ENCODE assay signal across 17 cellular contexts in genomic region chr16:83301966-83302365, GRCh38.
DNase-seq lines count a peak whose midpoint lies in the region; ATAC-seq and TF ChIP-seq lines count a peak whose summit lies in the region.
"Had no signal": no experiment of that assay in that cellular context is flagged by ENCODE, and none has a peak within 500 bp of the region (broad histone marks: within the 10 kb centered on the region; RNA-seq: fewer than 3 reads in every experiment).

No MANE protein-coding gene starts in this region.

- H2BK5ac ChIP-seq in IMR-90 (ENCODE audit: low read depth, low read length, poor library complexity, severe bottlenecking), result no peak overlapping the region

- no peaks in the 10 kb centered on the region for H4K20me1 ChIP-seq in IMR-90 (ENCODE audit: insufficient read depth, low read length)
- H4K20me1 ChIP-seq in fibroblast of lung (ENCODE audit: control insufficient read depth, extremely low read depth, insufficient read depth, low read length), result no peaks in the 10 kb centered on the region

- dilution Hi-C loops in IMR-90 (cut with HindIII; ENCODE audit: low sequenced_read_pairs, unreplicated experiment), result no loop called here

- H3K56ac ChIP-seq in IMR-90 (ENCODE audit: extremely low read depth, insufficient read depth, low read length), result no peak overlapping the region

- intact Hi-C loops in IMR-90 (cut with micrococcal nuclease), result no loop called here
- intact Hi-C loops in left ventricle myocardium superior (cut with micrococcal nuclease), result no loop called here

- H2AK5ac ChIP-seq in IMR-90 (ENCODE audit: low read depth, low read length), result no peak overlapping the region

- no peak overlapping the region for H3K23ac ChIP-seq in IMR-90 (ENCODE audit: low read depth, low read length)

- H3K9me3 ChIP-seq in IMR-90 (ENCODE audit: control insufficient read depth, insufficient read depth, low read length), result no peaks in the 10 kb centered on the region
- H3K9me3 ChIP-seq in fibroblast of lung (ENCODE audit: control insufficient read depth, insufficient read depth, low read depth, low read length), result no peaks in the 10 kb centered on the region
- H3K9me3 ChIP-seq: A549, BE2C, Caco-2 had no signal

- H3K79me2 ChIP-seq in fibroblast of lung (ENCODE audit: control insufficient read depth, insufficient read depth, low read length), result no peaks in the 10 kb centered on the region

- H3K9me1 ChIP-seq in IMR-90 (ENCODE audit: insufficient read depth, low read length), result no peaks in the 10 kb centered on the region; the same call in 1 of the 2 replicates

- H3K4ac ChIP-seq in IMR-90 (ENCODE audit: low read depth, low read length), result no peak overlapping the region

- CTCF ChIA-PET in IMR-90 (lab: Yijun Ruan, JAX), result interaction anchor here (0.6 kb wide), 1 partner anchor 62 kb away, joined by 4 read pairs; no protein-coding TSS in a partner anchor

- H2AK9ac ChIP-seq in IMR-90 (replicated peaks; ENCODE audit: low read depth, low read length, poor library complexity), result no peak overlapping the region

- ATAC-seq in IMR-90 (ENCODE audit: low read depth) (no peak; the same call in 1 of the 2 replicates), left ventricle myocardium superior (no peak)
- ATAC-seq: A549, GM23338 had no signal

- no peak for TF ChIP-seq RAD21 in IMR-90 (IDR thresholded peaks at IDR 0.05; ENCODE audit: low read length)

- H3K36me3 ChIP-seq in IMR-90 (ENCODE audit: control insufficient read depth, insufficient read depth, low read length) (no peaks in the 10 kb centered on the region), fibroblast of lung (ENCODE audit: control insufficient read depth, insufficient read depth, low read length) (no peaks in the 10 kb centered on the region)
- H3K36me3 ChIP-seq: BE2C had no signal

- DNase-seq in IMR-90 (peak; percentile 61), choroid plexus epithelial cell (ENCODE audit: low read depth) (peak; percentile 21), fibroblast of lung (ENCODE audit: low read depth in 2 of 2) (peak; percentile 8 to 17), iris pigment epithelial cell (ENCODE audit: low read depth) (peak; percentile 38), left ventricle myocardium superior (no peak), GM13976 (ENCODE audit: low spot score) (no peak), CD1c-positive myeloid dendritic cell (ENCODE audit: extremely low spot score) (no peak)
- DNase-seq in activated CD4-positive, CD25-positive, alpha-beta regulatory T cell (lab: John Stamatoyannopoulos, UW), result no peak
- DNase-seq: BE2C; Caco-2; CD8-positive, alpha-beta memory T cell; DND-41; GDM1; H7 had no signal

- no CpG with 5 or more reads among the region's 4 CpGs for WGBS in IMR-90 (ENCODE audit: extremely low coverage in 2 of 2, insufficient read length in 1 of 2), 2 experiments

- no peak overlapping the region for H3K18ac ChIP-seq in IMR-90 (ENCODE audit: low read depth, low read length)

- H2BK20ac ChIP-seq in IMR-90 (ENCODE audit: low read depth, low read length), result no peak overlapping the region

- no peak overlapping the region for H2AFZ ChIP-seq in IMR-90 (replicated peaks; ENCODE audit: low read length, poor library complexity)
- no peak overlapping the region for H2AFZ ChIP-seq in fibroblast of lung (ENCODE audit: low read length)
- H2AFZ ChIP-seq: GM23338 had no signal

- H4K91ac ChIP-seq in IMR-90 (ENCODE audit: insufficient read depth, low read depth, low read length), result no peak overlapping the region

- TF ChIP-seq CTCF in IMR-90 (conservative IDR thresholded peaks at IDR 0.05; ENCODE audit: low read depth, low read length) (no peak), choroid plexus epithelial cell (conservative IDR thresholded peaks at IDR 0.05; ENCODE audit: low read depth, low read length) (no peak), fibroblast of lung (conservative IDR thresholded peaks at IDR 0.05 in 1 of 2, IDR thresholded peaks at IDR 0.05 in 1 of 2; ENCODE audit: low read depth in 1 of 2, low read length in 2 of 2) (no peak), GM13976 (IDR thresholded peaks at IDR 0.05; ENCODE audit: borderline replicate concordance, control extremely low read depth, extremely low read depth, insufficient read depth, missing control alignments) (no peak)

- BruUV-seq in IMR-90 (replicated peaks; lab: Mats Ljungman, UMichigan), result no TSS peak

- H3K4me3 ChIP-seq in IMR-90 (ENCODE audit: insufficient read depth, low read depth, low read length) (no peak overlapping the region), choroid plexus epithelial cell (ENCODE audit: low read depth, low read length) (no peak overlapping the region), fibroblast of lung (replicated peaks in 1 of 4; ENCODE audit: control extremely low read depth in 1 of 4, insufficient read depth in 1 of 4, low read depth in 3 of 4, low read length in 4 of 4) (no peak overlapping the region)
- H3K4me3 ChIP-seq: A549, GM23338 had no signal

- H3K4me1 ChIP-seq in IMR-90 (ENCODE audit: control insufficient read depth, insufficient read depth, low read length), result peaks cover 2% of the 10 kb centered on the region; the same call in 1 of the 2 replicates
- peaks cover 3% of the 10 kb centered on the region for H3K4me1 ChIP-seq in fibroblast of lung (ENCODE audit: control insufficient read depth, extremely low read depth, insufficient read depth, low read length)
- H3K4me1 ChIP-seq: A549, BE2C, Caco-2 had no signal

- POLR2A ChIA-PET in IMR-90 (lab: Charles Lee; ENCODE audit: unreplicated experiment), result no interaction called here

- H4K8ac ChIP-seq in IMR-90 (ENCODE audit: low read depth in 2 of 2, low read length in 2 of 2), result no peak overlapping the region

- H3K9ac ChIP-seq in IMR-90 (ENCODE audit: low read depth, low read length), result no peak overlapping the region
- no peak overlapping the region for H3K9ac ChIP-seq in fibroblast of lung (ENCODE audit: insufficient read depth, low read length)

- H3K27me3 ChIP-seq in IMR-90 (ENCODE audit: control insufficient read depth, insufficient read depth, low read length) (no peaks in the 10 kb centered on the region), fibroblast of lung (ENCODE audit: control insufficient read depth, insufficient read depth, low read length) (no peaks in the 10 kb centered on the region)
- H3K27me3 ChIP-seq: BE2C had no signal

- no peak overlapping the region for H4K5ac ChIP-seq in IMR-90 (ENCODE audit: low read depth, low read length)

- H2BK15ac ChIP-seq in IMR-90 (ENCODE audit: low read depth, low read length), result no peak overlapping the region

- H3K4me2 ChIP-seq in IMR-90 (ENCODE audit: low read depth, low read length) (no peak overlapping the region), fibroblast of lung (ENCODE audit: extremely low read depth, insufficient read depth, low read length) (no peak overlapping the region)
- H3K4me2 ChIP-seq: A549, GM23338 had no signal

- H3K27ac ChIP-seq in IMR-90 (ENCODE audit: insufficient read depth, low read length) (no peak overlapping the region), fibroblast of lung (ENCODE audit: insufficient read depth, low read length) (no peak overlapping the region)
- H3K27ac ChIP-seq: A549, C4-2B had no signal

- in situ Hi-C loops in IMR-90 (cut with MboI; ENCODE audit: low sequenced_read_pairs), result no loop called here
- in situ Hi-C loops in GM13976 (cut with MboI; ENCODE audit: low sequenced_read_pairs, unreplicated experiment), result no loop called here

- H2BK120ac ChIP-seq in IMR-90 (ENCODE audit: low read depth, low read length), result no peak overlapping the region

- H3K79me1 ChIP-seq in IMR-90 (ENCODE audit: low read depth in 1 of 2, low read length in 2 of 2), result no peaks in the 10 kb centered on the region

- no peak overlapping the region for H3K14ac ChIP-seq in IMR-90 (replicated peaks; ENCODE audit: low read depth, low read length)

- no peak for TF ChIP-seq POLR2A in IMR-90 (IDR thresholded peaks at IDR 0.05; ENCODE audit: low read depth, low read length)

TF ChIP-seq in IMR-90, 13 proteins besides CTCF, POLR2A, EP300 and RAD21:
- TF ChIP-seq, protein P1, sequence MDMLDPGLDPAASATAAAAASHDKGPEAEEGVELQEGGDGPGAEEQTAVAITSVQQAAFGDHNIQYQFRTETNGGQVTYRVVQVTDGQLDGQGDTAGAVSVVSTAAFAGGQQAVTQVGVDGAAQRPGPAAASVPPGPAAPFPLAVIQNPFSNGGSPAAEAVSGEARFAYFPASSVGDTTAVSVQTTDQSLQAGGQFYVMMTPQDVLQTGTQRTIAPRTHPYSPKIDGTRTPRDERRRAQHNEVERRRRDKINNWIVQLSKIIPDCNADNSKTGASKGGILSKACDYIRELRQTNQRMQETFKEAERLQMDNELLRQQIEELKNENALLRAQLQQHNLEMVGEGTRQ (IDR thresholded peaks at IDR 0.05; ENCODE audit: low read depth, low read length), result no peak
- TF ChIP-seq BHLHE40 (IDR thresholded peaks at IDR 0.05; ENCODE audit: low read depth, low read length), result no peak
- TF ChIP-seq MAFK (IDR thresholded peaks at IDR 0.05; ENCODE audit: low read depth, low read length), result no peak
- TF ChIP-seq RFX5 (IDR thresholded peaks at IDR 0.05; ENCODE audit: low read depth, low read length), result no peak
- TF ChIP-seq RCOR1 (IDR thresholded peaks at IDR 0.05; ENCODE audit: insufficient replicate concordance, low read length), result no peak
- TF ChIP-seq SMC3 (IDR thresholded peaks at IDR 0.05; ENCODE audit: low read depth, low read length), result no peak
- no peak for TF ChIP-seq CHD1 (IDR thresholded peaks at IDR 0.05; ENCODE audit: low read depth, low read length)
- TF ChIP-seq, protein P2, sequence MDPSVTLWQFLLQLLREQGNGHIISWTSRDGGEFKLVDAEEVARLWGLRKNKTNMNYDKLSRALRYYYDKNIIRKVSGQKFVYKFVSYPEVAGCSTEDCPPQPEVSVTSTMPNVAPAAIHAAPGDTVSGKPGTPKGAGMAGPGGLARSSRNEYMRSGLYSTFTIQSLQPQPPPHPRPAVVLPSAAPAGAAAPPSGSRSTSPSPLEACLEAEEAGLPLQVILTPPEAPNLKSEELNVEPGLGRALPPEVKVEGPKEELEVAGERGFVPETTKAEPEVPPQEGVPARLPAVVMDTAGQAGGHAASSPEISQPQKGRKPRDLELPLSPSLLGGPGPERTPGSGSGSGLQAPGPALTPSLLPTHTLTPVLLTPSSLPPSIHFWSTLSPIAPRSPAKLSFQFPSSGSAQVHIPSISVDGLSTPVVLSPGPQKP (IDR thresholded peaks at IDR 0.05; ENCODE audit: borderline replicate concordance, low read depth, low read length), result no peak

Comparison
In these comparisons a context has a peak if more than half of its experiments do, and no peak if none do; other contexts are left out.
1. DNase-seq: peak in IMR-90 (single experiment), choroid plexus epithelial cell (single experiment), fibroblast of lung (2 of 2) and iris pigment epithelial cell (single experiment); none in left ventricle myocardium superior (single experiment), GM13976 (single experiment), CD1c-positive myeloid dendritic cell (single experiment) and activated CD4-positive, CD25-positive, alpha-beta regulatory T cell (0 of 4).